In the genomic region with DNA sequence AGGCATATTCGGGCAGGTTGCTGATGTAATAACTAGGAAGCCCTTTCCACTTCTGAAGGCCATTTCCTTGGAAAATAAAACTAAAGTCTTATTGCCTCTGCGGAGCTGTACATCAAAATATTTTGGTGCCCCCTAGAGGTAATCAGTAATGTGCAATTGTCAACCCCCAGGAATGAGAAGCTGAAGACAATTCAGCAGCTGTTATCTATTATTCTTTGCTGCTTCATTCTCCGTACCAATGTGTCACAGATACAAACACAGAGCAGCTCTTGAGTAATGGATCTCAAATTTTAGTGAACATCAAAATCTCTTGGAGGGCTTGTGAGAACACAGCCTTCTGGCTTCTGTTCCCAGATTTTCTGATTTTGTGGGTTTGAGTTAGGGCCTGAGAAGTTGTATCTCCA, we compare ENCODE assay signal across 8 cellular contexts. TPM values are rescaled to one million over a fixed set of nuclear protein-coding genes. Genes with fewer than 3 reads are reported as not detected.
DNase-seq lines count a peak whose midpoint lies in the region; ATAC-seq, FAIRE-seq and TF ChIP-seq lines count a peak whose summit lies in the region.

No MANE protein-coding gene starts in this region.

- DNase-seq in AG08396 (ENCODE audit: low spot score) (peak; percentile 41), NCI-H226 (peak; percentile 55), GM12878 (ENCODE audit: low read depth, low spot score) (no peak), HepG2 (ENCODE audit: low spot score) (peak; percentile 1)
- no peak for DNase-seq in activated CD4-positive, alpha-beta T cell treated with anti-CD3 and anti-CD28 coated beads, Interleukin-2, amount 10 ng/mL, durations not matched to agents 7 days and 5 days

- FAIRE-seq in GM12878 (lab: Jason Lieb, UNC) (peak; percentile 54), HepG2 (lab: Jason Lieb, UNC) (no peak)

- H3K9ac ChIP-seq in GM12878 (ENCODE audit: control insufficient read depth, insufficient read depth, low read length) (no peak overlapping the region), HepG2 (ENCODE audit: insufficient read depth, low read depth, low read length) (no peak overlapping the region)

- TF ChIP-seq CTCF in GM12878 (IDR thresholded peaks at IDR 0.05 in 2 of 3, conservative IDR thresholded peaks at IDR 0.05 in 1 of 3; ENCODE audit: control insufficient read depth in 2 of 3, extremely low read depth in 1 of 3, insufficient read depth in 1 of 3, low read depth in 3 of 3, low read length in 3 of 3) = peak; percentile 44 to 50 (median 47)
- TF ChIP-seq CTCF in HepG2 (CRISPR knock-in tag; IDR thresholded peaks at IDR 0.05) = peak; percentile 46

- no peaks in the 10 kb centered on the region for H3K36me3 Mint-ChIP-seq in activated CD4-positive, alpha-beta T cell treated with anti-CD3 and anti-CD28 coated beads, Interleukin-2, amount 10 ng/mL, durations not matched to agents 7 days and 5 days (ENCODE audit: low read depth)

- POLR2A ChIA-PET in GM12878 (lab: Charles Lee) (no interaction called here), HepG2 (lab: Yijun Ruan, JAX) (no interaction called here)
- POLR2A ChIA-PET in activated CD4-positive, alpha-beta T cell treated with anti-CD3 and anti-CD28 coated beads, Interleukin-2, amount 10 ng/mL, durations not matched to agents 7 days and 5 days (lab: Charles Lee) = no interaction called here

- no TSS peak for BruUV-seq in GM12878 (replicated peaks; lab: Mats Ljungman, UMichigan)
- no TSS peak for BruUV-seq in HepG2 (replicated peaks; lab: Mats Ljungman, UMichigan)

- no peaks in the 10 kb centered on the region; the same call in 2 of the 3 replicates for H3K9me3 ChIP-seq in GM12878 (replicated peaks; ENCODE audit: control insufficient read depth, insufficient read depth, low read length)
- H3K9me3 ChIP-seq in HepG2 (ENCODE audit: low read length) = no peaks in the 10 kb centered on the region

- peak; percentile 54 for TF ChIP-seq RAD21 in GM12878 (IDR thresholded peaks at IDR 0.05; ENCODE audit: insufficient read depth, low read depth, low read length)
- TF ChIP-seq RAD21 in HepG2 (CRISPR knock-in tag; IDR thresholded peaks at IDR 0.05) = no peak

- in situ Hi-C loops in GM12878 (cut with MboI) (loop anchor here (25.0 kb wide), 1 partner anchor 1561 kb away; no protein-coding TSS in a partner anchor), HepG2 (cut with HindIII; ENCODE audit: extremely low pct_ligation_motif_present, low pct_unique_long_range_greater_than_20kb) (no loop called here)

- H3K27ac ChIP-seq in GM12878 (ENCODE audit: control insufficient read depth, insufficient read depth) = no peak overlapping the region
- no peak overlapping the region for H3K27ac ChIP-seq in HepG2 (ENCODE audit: extremely low read length, insufficient read depth, low read length)

- intact Hi-C loops in GM12878 (cut with micrococcal nuclease; ENCODE audit: unreplicated experiment) (loop anchor here (2.0 to 5.0 kb wide), 2 partner anchors 1026 to 1559 kb away; no protein-coding TSS in a partner anchor), HepG2 (cut with micrococcal nuclease; ENCODE audit: unreplicated experiment) (loop anchor here (10.0 kb wide), 1 partner anchor 1023 kb away; no protein-coding TSS in a partner anchor)

- H3K4me2 ChIP-seq in GM12878 (ENCODE audit: control insufficient read depth, insufficient read depth) (no peak overlapping the region), HepG2 (ENCODE audit: low read depth, low read length) (no peak overlapping the region)

- 1% methylated on average over 3 of the region's 3 CpGs for WGBS in GM12878 (ENCODE audit: insufficient coverage, insufficient replicate concordance, low lambda C conversion rate, missing lambda C conversion rate)
- 0% methylated on average over 3 of the region's 3 CpGs for WGBS in HepG2 (ENCODE audit: low lambda C conversion rate)

- H3K4me1 ChIP-seq in GM12878 (ENCODE audit: control insufficient read depth, insufficient read depth, low read length) = no peaks in the 10 kb centered on the region
- no peaks in the 10 kb centered on the region for H3K4me1 ChIP-seq in HepG2 (ENCODE audit: insufficient read depth, low read length)

- RAD21 ChIA-PET in GM12878 (lab: Charles Lee; ENCODE audit: unreplicated experiment) = interaction anchor here (1.1 kb wide), 1 partner anchor 10 kb away, joined by 4 read pairs; no protein-coding TSS in a partner anchor

- TF ChIP-seq POLR2A in GM12878 (IDR thresholded peaks at IDR 0.05; ENCODE audit: low read depth, low read length) (no peak), HepG2 (IDR thresholded peaks at IDR 0.05; ENCODE audit: insufficient read depth in 1 of 2, low read depth in 2 of 2, low read length in 2 of 2) (no peak)

- peaks cover 2 to 5% of the 10 kb centered on the region in 2 experiments; a peak in 2 of 4 replicates for H3K27me3 ChIP-seq in GM12878 (replicated peaks in 1 of 2; ENCODE audit: control insufficient read depth in 2 of 2, insufficient read depth in 2 of 2, low read length in 1 of 2)
- H3K27me3 ChIP-seq in HepG2 (ENCODE audit: control insufficient read depth in 1 of 2, insufficient read depth in 2 of 2, low read length in 2 of 2) = 0 out of 5 replicates have a peak, but pooled peaks cover 1 to 6% of the 10 kb centered on the region in 2 experiments

- ATAC-seq in GM21390 (IDR thresholded peaks at IDR 0.05; ENCODE audit: unreplicated experiment) (peak; percentile 51), GM12878 (peak; percentile 66), HepG2 (no peak), HG03025 (IDR thresholded peaks at IDR 0.05; ENCODE audit: low FRiP score, unreplicated experiment) (no peak), HG03354 (IDR thresholded peaks at IDR 0.05; ENCODE audit: poor library complexity, severe bottlenecking, unreplicated experiment) (no peak)

- SMC1A ChIA-PET in GM12878 (lab: Charles Lee; ENCODE audit: uncharacterized antibody, unreplicated experiment) = interaction anchor here (1.0 to 1.8 kb wide), 4 partner anchors 93 to 1025 kb away, joined by 3 to 6 read pairs (median 4); no protein-coding TSS in a partner anchor

- H2AFZ ChIP-seq in GM12878 (ENCODE audit: control insufficient read depth, low read depth, low read length) (no peak overlapping the region), HepG2 (ENCODE audit: low read length) (no peak overlapping the region)

- H4K20me1 ChIP-seq in GM12878 (ENCODE audit: control insufficient read depth, insufficient read depth) (no peaks in the 10 kb centered on the region), HepG2 (ENCODE audit: insufficient read depth, low read length) (no peaks in the 10 kb centered on the region)

- no peak overlapping the region for H3K27ac Mint-ChIP-seq in activated CD4-positive, alpha-beta T cell treated with anti-CD3 and anti-CD28 coated beads, Interleukin-2, amount 10 ng/mL, durations not matched to agents 7 days and 5 days

- H3K4me3 Mint-ChIP-seq in activated CD4-positive, alpha-beta T cell treated with anti-CD3 and anti-CD28 coated beads, Interleukin-2, amount 10 ng/mL, durations not matched to agents 7 days and 5 days = no peak overlapping the region

- CTCF ChIA-PET in GM12878 (lab: Yijun Ruan, JAX) (interaction anchor here (0.7 to 1.7 kb wide), 16 partner anchors 10 to 1560 kb away, joined by 3 to 13 read pairs (median 4); no protein-coding TSS in a partner anchor), HepG2 (lab: Yijun Ruan, JAX; ENCODE audit: low intra/inter-chr PET ratio, low total read pairs) (no interaction called here)
- CTCF ChIA-PET in activated CD4-positive, alpha-beta T cell treated with anti-CD3 and anti-CD28 coated beads, Interleukin-2, amount 10 ng/mL, durations not matched to agents 7 days and 5 days (lab: Charles Lee) = no interaction called here

- H3K36me3 ChIP-seq in GM12878 (ENCODE audit: control insufficient read depth in 2 of 2, insufficient read depth in 2 of 2, low read length in 1 of 2) (no peaks in the 10 kb centered on the region), HepG2 (replicated peaks in 1 of 2; ENCODE audit: control insufficient read depth in 1 of 2, insufficient read depth in 2 of 2, low read length in 2 of 2) (no peaks in the 10 kb centered on the region)

- H3K4me3 ChIP-seq in GM12878 (no peak overlapping the region), HepG2 (replicated peaks in 1 of 3; ENCODE audit: insufficient read depth in 1 of 3, low read depth in 2 of 3, low read length in 3 of 3) (no peak overlapping the region)

- no peaks in the 10 kb centered on the region for H3K9me3 Mint-ChIP-seq in activated CD4-positive, alpha-beta T cell treated with anti-CD3 and anti-CD28 coated beads, Interleukin-2, amount 10 ng/mL, durations not matched to agents 7 days and 5 days

- TF ChIP-seq EP300 in GM12878 (IDR thresholded peaks at IDR 0.05; ENCODE audit: borderline replicate concordance in 1 of 2, control insufficient read depth in 1 of 2, low read depth in 2 of 2, low read length in 2 of 2) = no peak
- TF ChIP-seq EP300 in HepG2 (IDR thresholded peaks at IDR 0.05; ENCODE audit: low read depth in 2 of 2, low read length in 2 of 2) = no peak
- TF ChIP-seq EP300 in HepG2 (CRISPR knock-in tag; IDR thresholded peaks at IDR 0.05; ENCODE audit: borderline replicate concordance) = no peak

- peaks cover 6% of the 10 kb centered on the region for H3K4me1 Mint-ChIP-seq in activated CD4-positive, alpha-beta T cell treated with anti-CD3 and anti-CD28 coated beads, Interleukin-2, amount 10 ng/mL, durations not matched to agents 7 days and 5 days

- peaks cover 23% of the 10 kb centered on the region for H3K27me3 Mint-ChIP-seq in activated CD4-positive, alpha-beta T cell treated with anti-CD3 and anti-CD28 coated beads, Interleukin-2, amount 10 ng/mL, durations not matched to agents 7 days and 5 days

- no peaks in the 10 kb centered on the region for H3K79me2 ChIP-seq in GM12878 (ENCODE audit: control insufficient read depth, insufficient read depth, low read length)
- H3K79me2 ChIP-seq in HepG2 (ENCODE audit: insufficient read depth, low read length) = no peaks in the 10 kb centered on the region

RNA-seq across cellular contexts. Expression of a gene that starts 3.5 kb away (rescaled TPM):
- total RNA-seq in GM12878 (2013; cell fraction: nucleolus; rRNA removed) = 0.13 TPM in 1 of 2 replicates, not detected in the other
- total RNA-seq in GM12878 (2014; rRNA removed) (not detected in 2 replicates), GM12878 (2014; rRNA removed; fragmentation: Illumina TruSeq; extraction: Trizol) (not detected in 2 replicates), GM12878 (2021) (0.05 and 0.24 TPM in 2 replicates), HepG2 (2016; rRNA removed; fragmentation: Illumina TruSeq; extraction: Trizol) (0.03 TPM in 1 of 2 replicates, not detected in the other)
- not detected for polyA plus RNA-seq in GM12878 (2011; ENCODE audit: low read depth)
- polyA plus RNA-seq in GM12878 (2011; rRNA removed) (not detected in 2 replicates), GM12878 (2014; fragmentation: Illumina TruSeq; extraction: Trizol) (not detected in 2 replicates), GM12878 (2014; fragmentation: Nextera tagmentation; extraction: Ambion mirVana) (not detected), GM12878 (2014; rRNA removed) (not detected in 2 replicates), GM12878 (2016; fragmentation: Nextera tagmentation; extraction: Ambion mirVana) (under 1 TPM in 1 of 2 experiments, not detected in 1; 0.01 TPM), HepG2 (2011; rRNA removed) (0.03 and 0.13 TPM in 2 replicates)
- not detected in 2 replicates for polyA plus RNA-seq in GM12878 (2011; cell fraction: cytosol; rRNA removed)
- polyA plus RNA-seq in GM12878 (2011; cell fraction: nucleus; rRNA removed) = not detected in 2 replicates
- 0.27 TPM in 1 of 2 replicates, not detected in the other for polyA plus RNA-seq in GM12878 (2012)
- polyA minus RNA-seq in GM12878 (2011; rRNA and poly(A)+ RNA removed) = not detected in 2 replicates
- polyA minus RNA-seq in GM12878 (2011; cell fraction: cytosol; rRNA and poly(A)+ RNA removed) = not detected in 2 replicates
- polyA minus RNA-seq in GM12878 (2011; cell fraction: nucleus; rRNA and poly(A)+ RNA removed) = not detected in 2 replicates
- not detected in 2 replicates for total RNA-seq in HepG2 (2016; cell fraction: cytosol; rRNA removed; fragmentation: Illumina TruSeq; extraction: Trizol; ENCODE audit: low read depth)
- total RNA-seq in HepG2 (2016; cell fraction: insoluble cytoplasmic fraction; rRNA removed; fragmentation: Illumina TruSeq; extraction: Trizol) = 0.02 TPM in 1 of 2 replicates, not detected in the other
- total RNA-seq in HepG2 (2016; cell fraction: membrane; rRNA removed; fragmentation: Illumina TruSeq; extraction: Trizol) = not detected in 2 replicates
- 0.09 and 0.19 TPM in 2 replicates for total RNA-seq in HepG2 (2016; cell fraction: nucleus; rRNA removed; fragmentation: Illumina TruSeq; extraction: Trizol)
- 0.01 and 0.06 TPM in 2 replicates for polyA plus RNA-seq in HepG2 (2011; cell fraction: cytosol; rRNA removed)
- 0.10 TPM in 1 of 2 replicates, not detected in the other for polyA plus RNA-seq in HepG2 (2011; cell fraction: nucleus; rRNA removed)
- polyA plus RNA-seq in HepG2 (2012) = 0.07 and 0.08 TPM in 2 replicates
- not detected in 2 replicates for polyA plus RNA-seq in HepG2 (2016; cell fraction: cytosol; fragmentation: Illumina TruSeq; extraction: Trizol; ENCODE audit: low read depth)
- polyA plus RNA-seq in HepG2 (2016; cell fraction: insoluble cytoplasmic fraction; fragmentation: Illumina TruSeq; extraction: Trizol; ENCODE audit: low read depth) = 0.28 TPM in 1 of 2 replicates, not detected in the other
- not detected in 2 replicates for polyA plus RNA-seq in HepG2 (2016; cell fraction: membrane; fragmentation: Illumina TruSeq; extraction: Trizol; ENCODE audit: low read depth)
- polyA plus RNA-seq in HepG2 (2016; cell fraction: nucleus; fragmentation: Illumina TruSeq; extraction: Trizol; ENCODE audit: insufficient read depth, low read depth) = not detected in 2 replicates
- 0.06 and 4.4 TPM in 2 replicates for polyA minus RNA-seq in HepG2 (2011; rRNA and poly(A)+ RNA removed; ENCODE audit: low replicate concordance)
- 0.99 TPM in 1 of 2 replicates, not detected in the other for polyA minus RNA-seq in HepG2 (2011; cell fraction: cytosol; rRNA and poly(A)+ RNA removed)
- 0.26 and 0.50 TPM in 2 replicates for polyA minus RNA-seq in HepG2 (2011; cell fraction: nucleus; rRNA and poly(A)+ RNA removed)
- total RNA-seq in activated CD4-positive, alpha-beta T cell treated with anti-CD3 and anti-CD28 coated beads, Interleukin-2, amount 10 ng/mL, durations not matched to agents 7 days and 5 days = not detected

Comparison
In these comparisons a context has a peak if more than half of its experiments do, and no peak if none do; other contexts are left out.
1. DNase-seq: peak in AG08396 (single experiment), NCI-H226 (single experiment) and HepG2 (single experiment); none in GM12878 (single experiment) and activated CD4-positive, alpha-beta T cell treated with anti-CD3 and anti-CD28 coated beads, Interleukin-2, amount 10 ng/mL, durations not matched to agents 7 days and 5 days (single experiment).
2. ATAC-seq: peak in GM21390 (single experiment) and GM12878 (single experiment); none in HepG2 (single experiment), HG03025 (single experiment) and HG03354 (single experiment).